In the genomic region with DNA sequence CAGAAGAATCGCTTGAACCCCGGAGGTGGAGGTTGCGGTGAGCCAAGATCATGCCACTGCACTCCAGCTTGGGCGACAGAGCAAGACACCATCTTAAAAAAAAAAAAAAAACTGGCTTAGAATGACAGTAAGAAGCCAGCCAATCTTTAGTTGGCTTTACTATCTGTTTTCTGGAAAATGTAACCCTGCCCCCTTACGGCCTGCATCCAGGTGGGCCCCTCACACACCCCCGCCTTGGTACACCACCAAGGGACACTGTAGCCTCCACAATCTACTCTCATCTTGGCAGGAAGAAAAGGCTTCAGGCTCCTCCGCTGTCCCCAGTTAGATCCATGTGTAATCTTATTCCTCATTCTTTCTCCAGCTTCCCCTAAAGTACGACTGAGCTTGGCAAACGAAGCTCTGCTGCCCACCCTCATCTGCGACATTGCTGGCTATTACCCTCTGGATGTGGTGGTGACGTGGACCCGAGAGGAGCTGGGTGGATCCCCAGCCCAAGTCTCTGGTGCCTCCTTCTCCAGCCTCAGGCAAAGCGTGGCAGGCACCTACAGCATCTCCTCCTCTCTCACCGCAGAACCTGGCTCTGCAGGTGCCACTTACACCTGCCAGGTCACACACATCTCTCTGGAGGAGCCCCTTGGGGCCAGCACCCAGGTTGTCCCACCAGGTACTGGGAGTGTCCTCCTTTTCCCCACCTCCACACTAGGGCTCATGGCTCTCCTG, we compare ENCODE assay signal across 20 cellular contexts. TPM values are rescaled to one million over a fixed set of nuclear protein-coding genes. Genes with fewer than 3 reads are reported as not detected.
DNase-seq lines count a peak whose midpoint lies in the region; ATAC-seq and TF ChIP-seq lines count a peak whose summit lies in the region.
"Had no signal": no experiment of that assay in that cellular context is flagged by ENCODE, and none has a peak within 500 bp of the region (broad histone marks: within the 10 kb centered on the region; RNA-seq: fewer than 3 reads in every experiment).

No MANE protein-coding gene starts in this region.

- peak; percentile 41 for TF ChIP-seq POLR2A in GM18505 (IDR thresholded peaks at IDR 0.05; ENCODE audit: borderline replicate concordance, extremely low read depth, insufficient read depth, insufficient read length)

- H3K4me3 Mint-ChIP-seq in activated CD4-positive, alpha-beta T cell treated with anti-CD3 and anti-CD28 coated beads, Interleukin-2, amount 10 ng/mL, durations not matched to agents 24 days and 14 days, result no peak overlapping the region
- no peak overlapping the region for H3K4me3 Mint-ChIP-seq in activated T-helper 2 cell treated with anti-CD3 and anti-CD28 coated beads, Interferon-gamma antibody, Interleukin-2, Interleukin-4, amounts not matched to agents 10 μg/mL and 5 μg/mL and 100 μg/mL, durations not matched to agents 14 hours and 24 hours and 36 hours (ENCODE audit: low read depth)
- no peak overlapping the region for H3K4me3 Mint-ChIP-seq in natural killer cell treated with Interleukin-12 subunit alpha and Interleukin-12 subunit beta and Interleukin-15 and Interleukin-18, amount 100 ng/mL, for 72 hours
- H3K4me3 Mint-ChIP-seq: type B pancreatic cell had no signal

- H3K27me3 Mint-ChIP-seq in activated CD4-positive, alpha-beta T cell treated with anti-CD3 and anti-CD28 coated beads, Interleukin-2, amount 10 ng/mL, durations not matched to agents 24 days and 14 days, result no peaks in the 10 kb centered on the region
- H3K27me3 Mint-ChIP-seq in activated T-helper 2 cell treated with anti-CD3 and anti-CD28 coated beads, Interferon-gamma antibody, Interleukin-2, Interleukin-4, amounts not matched to agents 10 μg/mL and 5 μg/mL and 100 μg/mL, durations not matched to agents 14 hours and 24 hours and 36 hours (ENCODE audit: low read depth), result no peaks in the 10 kb centered on the region
- no peaks in the 10 kb centered on the region for H3K27me3 Mint-ChIP-seq in natural killer cell treated with Interleukin-12 subunit alpha and Interleukin-12 subunit beta and Interleukin-15 and Interleukin-18, amount 100 ng/mL, for 72 hours
- H3K27me3 Mint-ChIP-seq: type B pancreatic cell had no signal

- peaks cover 86% of the 10 kb centered on the region for H3K36me3 Mint-ChIP-seq in activated CD4-positive, alpha-beta T cell treated with anti-CD3 and anti-CD28 coated beads, Interleukin-2, amount 10 ng/mL, durations not matched to agents 24 days and 14 days (ENCODE audit: low read depth)
- H3K36me3 Mint-ChIP-seq in activated T-helper 2 cell treated with anti-CD3 and anti-CD28 coated beads, Interferon-gamma antibody, Interleukin-2, Interleukin-4, amounts not matched to agents 10 μg/mL and 5 μg/mL and 100 μg/mL, durations not matched to agents 14 hours and 24 hours and 36 hours (ENCODE audit: low read depth), result peaks cover 92% of the 10 kb centered on the region
- peaks cover 39% of the 10 kb centered on the region for H3K36me3 Mint-ChIP-seq in natural killer cell treated with Interleukin-12 subunit alpha and Interleukin-12 subunit beta and Interleukin-15 and Interleukin-18, amount 100 ng/mL, for 72 hours

- peak overlapping the region; percentile 81 for H3K27ac Mint-ChIP-seq in activated CD4-positive, alpha-beta T cell treated with anti-CD3 and anti-CD28 coated beads, Interleukin-2, amount 10 ng/mL, durations not matched to agents 24 days and 14 days
- peak overlapping the region; percentile 56 for H3K27ac Mint-ChIP-seq in activated T-helper 2 cell treated with anti-CD3 and anti-CD28 coated beads, Interferon-gamma antibody, Interleukin-2, Interleukin-4, amounts not matched to agents 10 μg/mL and 5 μg/mL and 100 μg/mL, durations not matched to agents 14 hours and 24 hours and 36 hours
- peak overlapping the region; percentile 34 to 43 for H3K27ac Mint-ChIP-seq in natural killer cell treated with Interleukin-12 subunit alpha and Interleukin-12 subunit beta and Interleukin-15 and Interleukin-18, amount 100 ng/mL, for 72 hours
- H3K27ac Mint-ChIP-seq: type B pancreatic cell had no signal

- intact Hi-C loops in activated CD4-positive, alpha-beta T cell treated with anti-CD3 and anti-CD28 coated beads, Interleukin-2, amount 10 ng/mL, durations not matched to agents 24 days and 14 days (cut with micrococcal nuclease), result no loop called here
- intact Hi-C loops in activated T-helper 2 cell treated with anti-CD3 and anti-CD28 coated beads, Interferon-gamma antibody, Interleukin-2, Interleukin-4, amounts not matched to agents 10 μg/mL and 5 μg/mL and 100 μg/mL, durations not matched to agents 14 hours and 24 hours and 36 hours (cut with micrococcal nuclease), result no loop called here

- H3K9me3 Mint-ChIP-seq in activated CD4-positive, alpha-beta T cell treated with anti-CD3 and anti-CD28 coated beads, Interleukin-2, amount 10 ng/mL, durations not matched to agents 24 days and 14 days, result no peaks in the 10 kb centered on the region
- H3K9me3 Mint-ChIP-seq in activated T-helper 2 cell treated with anti-CD3 and anti-CD28 coated beads, Interferon-gamma antibody, Interleukin-2, Interleukin-4, amounts not matched to agents 10 μg/mL and 5 μg/mL and 100 μg/mL, durations not matched to agents 14 hours and 24 hours and 36 hours, result no peaks in the 10 kb centered on the region
- H3K9me3 Mint-ChIP-seq in natural killer cell treated with Interleukin-12 subunit alpha and Interleukin-12 subunit beta and Interleukin-15 and Interleukin-18, amount 100 ng/mL, for 72 hours, result no peaks in the 10 kb centered on the region
- H3K9me3 Mint-ChIP-seq: type B pancreatic cell had no signal

- no peak for DNase-seq in activated CD4-positive, alpha-beta T cell treated with anti-CD3 and anti-CD28 coated beads, Interleukin-2, amount 10 ng/mL, durations not matched to agents 24 days and 14 days
- DNase-seq in activated CD4-positive, alpha-beta T cell treated with anti-CD3 and anti-CD28 coated beads for 1 hour, result no peak
- DNase-seq in activated T-helper 2 cell treated with anti-CD3 and anti-CD28 coated beads, Interferon-gamma antibody, Interleukin-2, Interleukin-4, amounts not matched to agents 10 μg/mL and 5 μg/mL and 100 μg/mL, durations not matched to agents 14 hours and 24 hours and 36 hours (ENCODE audit: low spot score), result no peak
- no peak for DNase-seq in natural killer cell treated with Interleukin-12 subunit alpha and Interleukin-12 subunit beta and Interleukin-15 and Interleukin-18, amount 100 ng/mL, for 72 hours (ENCODE audit: low spot score)
- no peak for DNase-seq in ecto neural progenitor cell (ENCODE audit: low spot score)
- DNase-seq: activated CD4-positive, CD25-positive, alpha-beta regulatory T cell; H7; left ventricle myocardium superior; NCI-H1092; NCI-H226; NK-92 treated with Interleukin-12 subunit alpha and Interleukin-12 subunit beta, amount 100 ng/mL, for 24 hours had no signal

- peaks cover 71% of the 10 kb centered on the region for H3K4me1 Mint-ChIP-seq in activated CD4-positive, alpha-beta T cell treated with anti-CD3 and anti-CD28 coated beads, Interleukin-2, amount 10 ng/mL, durations not matched to agents 24 days and 14 days
- H3K4me1 Mint-ChIP-seq in activated T-helper 2 cell treated with anti-CD3 and anti-CD28 coated beads, Interferon-gamma antibody, Interleukin-2, Interleukin-4, amounts not matched to agents 10 μg/mL and 5 μg/mL and 100 μg/mL, durations not matched to agents 14 hours and 24 hours and 36 hours (ENCODE audit: low read depth), result peaks cover 61% of the 10 kb centered on the region
- H3K4me1 Mint-ChIP-seq in natural killer cell treated with Interleukin-12 subunit alpha and Interleukin-12 subunit beta and Interleukin-15 and Interleukin-18, amount 100 ng/mL, for 72 hours (ENCODE audit: low read depth in 2 of 2), result peaks cover 42 to 52% of the 10 kb centered on the region in 2 donors

- ATAC-seq in GM18505 (IDR thresholded peaks at IDR 0.05; ENCODE audit: unreplicated experiment) (no peak), GM21447 (IDR thresholded peaks at IDR 0.05; ENCODE audit: unreplicated experiment) (no peak), HG02759 (IDR thresholded peaks at IDR 0.05; ENCODE audit: unreplicated experiment) (no peak)
- no peak for ATAC-seq in natural killer cell treated with Interleukin-12 subunit alpha and Interleukin-12 subunit beta and Interleukin-15 and Interleukin-18, amount 100 ng/mL, for 72 hours
- ATAC-seq: gastroesophageal sphincter, left ventricle myocardium superior had no signal

RNA-seq across cellular contexts. Expression of gene TAPBPL, which starts 6.6 kb away (rescaled TPM):
- 31.9 and 33.0 TPM in 2 replicates for total RNA-seq in activated CD4-positive, alpha-beta T cell treated with anti-CD3 and anti-CD28 coated beads, Interleukin-2, amount 10 ng/mL, durations not matched to agents 24 days and 14 days
- 30.9 and 37.4 TPM in 2 replicates for total RNA-seq in activated T-helper 2 cell treated with anti-CD3 and anti-CD28 coated beads, Interferon-gamma antibody, Interleukin-2, Interleukin-4, amounts not matched to agents 10 μg/mL and 5 μg/mL and 100 μg/mL, durations not matched to agents 14 hours and 24 hours and 36 hours
- total RNA-seq in natural killer cell treated with Interleukin-12 subunit alpha and Interleukin-12 subunit beta and Interleukin-15 and Interleukin-18, amount 100 ng/mL, for 72 hours, result 10 to 100 TPM; 24.6 to 26.3 TPM

RNA-seq across cellular contexts. Expression of gene VAMP1, which starts 12.0 kb away (rescaled TPM):
- 50.0 and 51.2 TPM in 2 replicates for total RNA-seq in activated CD4-positive, alpha-beta T cell treated with anti-CD3 and anti-CD28 coated beads, Interleukin-2, amount 10 ng/mL, durations not matched to agents 24 days and 14 days
- 38.7 and 40.7 TPM in 2 replicates for total RNA-seq in activated T-helper 2 cell treated with anti-CD3 and anti-CD28 coated beads, Interferon-gamma antibody, Interleukin-2, Interleukin-4, amounts not matched to agents 10 μg/mL and 5 μg/mL and 100 μg/mL, durations not matched to agents 14 hours and 24 hours and 36 hours
- total RNA-seq in natural killer cell treated with Interleukin-12 subunit alpha and Interleukin-12 subunit beta and Interleukin-15 and Interleukin-18, amount 100 ng/mL, for 72 hours, result 10 to 100 TPM; 24.1 to 36.8 TPM

RNA-seq across cellular contexts. Expression of gene CD27, which starts 13.7 kb away (rescaled TPM):
- 74.0 and 77.7 TPM in 2 replicates for total RNA-seq in activated CD4-positive, alpha-beta T cell treated with anti-CD3 and anti-CD28 coated beads, Interleukin-2, amount 10 ng/mL, durations not matched to agents 24 days and 14 days
- 23.3 and 25.9 TPM in 2 replicates for total RNA-seq in activated T-helper 2 cell treated with anti-CD3 and anti-CD28 coated beads, Interferon-gamma antibody, Interleukin-2, Interleukin-4, amounts not matched to agents 10 μg/mL and 5 μg/mL and 100 μg/mL, durations not matched to agents 14 hours and 24 hours and 36 hours
- 1 to 10 TPM; 2.1 to 2.2 TPM for total RNA-seq in natural killer cell treated with Interleukin-12 subunit alpha and Interleukin-12 subunit beta and Interleukin-15 and Interleukin-18, amount 100 ng/mL, for 72 hours
- total RNA-seq: A673, astrocyte, Caco-2, H7, smooth muscle cell had no signal

RNA-seq across cellular contexts. Expression of gene MRPL51, which starts 34.6 kb away (rescaled TPM):
- 277 and 280 TPM in 2 replicates for total RNA-seq in activated CD4-positive, alpha-beta T cell treated with anti-CD3 and anti-CD28 coated beads, Interleukin-2, amount 10 ng/mL, durations not matched to agents 24 days and 14 days
- total RNA-seq in activated T-helper 2 cell treated with anti-CD3 and anti-CD28 coated beads, Interferon-gamma antibody, Interleukin-2, Interleukin-4, amounts not matched to agents 10 μg/mL and 5 μg/mL and 100 μg/mL, durations not matched to agents 14 hours and 24 hours and 36 hours, result 262 and 283 TPM in 2 replicates
- total RNA-seq in natural killer cell treated with Interleukin-12 subunit alpha and Interleukin-12 subunit beta and Interleukin-15 and Interleukin-18, amount 100 ng/mL, for 72 hours, result 100 to 1,000 TPM; 200 to 217 TPM

RNA-seq across cellular contexts. Expression of gene NCAPD2, which starts 35.5 kb away (rescaled TPM):
- total RNA-seq in activated CD4-positive, alpha-beta T cell treated with anti-CD3 and anti-CD28 coated beads, Interleukin-2, amount 10 ng/mL, durations not matched to agents 24 days and 14 days, result 104 and 106 TPM in 2 replicates
- total RNA-seq in activated T-helper 2 cell treated with anti-CD3 and anti-CD28 coated beads, Interferon-gamma antibody, Interleukin-2, Interleukin-4, amounts not matched to agents 10 μg/mL and 5 μg/mL and 100 μg/mL, durations not matched to agents 14 hours and 24 hours and 36 hours, result 114 and 120 TPM in 2 replicates
- total RNA-seq in natural killer cell treated with Interleukin-12 subunit alpha and Interleukin-12 subunit beta and Interleukin-15 and Interleukin-18, amount 100 ng/mL, for 72 hours, result 100 to 1,000 TPM in 1 of 2 donors, 10 to 100 TPM in 1; 73.4 to 131 TPM
